ENCODE assay signal across 8 cellular contexts in genomic region chr19:19515764-19516519, GRCh38. TPM values are rescaled to one million over a fixed set of nuclear protein-coding genes. Genes with fewer than 3 reads are reported as not detected.
DNase-seq lines count a peak whose midpoint lies in the region; ATAC-seq, FAIRE-seq and TF ChIP-seq lines count a peak whose summit lies in the region.

NDUFA13 (plus strand) TSS chr19:19516225; CDS start chr19:19516239, 14 bp downstream.

- 6% methylated on average over 57 of the region's 57 CpGs; no CpG with 5 or more reads in 1 of the 2 experiments for WGBS in H1 (ENCODE audit: extremely low coverage in 1 of 2, insufficient coverage in 1 of 2, insufficient read length in 1 of 2, insufficient replicate concordance in 2 of 2, low coverage in 1 of 2, low lambda C conversion rate in 2 of 2, missing lambda C conversion rate in 1 of 2), 2 experiments
- WGBS in mesenchymal stem cell: 9% methylated on average over 56 of the region's 57 CpGs

- H3K14ac ChIP-seq in H1 (ENCODE audit: insufficient read length) (peak within 1 kb of the TSS; percentile 27), mesenchymal stem cell (ENCODE audit: low read length in 2 of 2) (peak within 1 kb of the TSS in 1 of 2 experiments; percentile 80)

- H3K9me3 ChIP-seq in H1 (ENCODE audit: insufficient read depth in 2 of 2, low read depth in 1 of 2, low read length in 1 of 2) (no peaks in the 10 kb centered on the region), mesenchymal stem cell (ENCODE audit: control insufficient read depth, low read length) (peaks cover 3% of the 10 kb centered on the region)

- H4K8ac ChIP-seq in H1 (ENCODE audit: extremely low read depth, insufficient read depth, low read length) (peak within 1 kb of the TSS; percentile 98), mesenchymal stem cell (ENCODE audit: low read length) (peak within 1 kb of the TSS; percentile 99)

- no peak within 1 kb of the TSS for H2BK20ac ChIP-seq in H1 (ENCODE audit: low read length)

- peaks cover 7% of the 10 kb centered on the region for H3K79me1 ChIP-seq in H1 (ENCODE audit: low read depth, low read length)
- H3K79me1 ChIP-seq in mesenchymal stem cell (replicated peaks; ENCODE audit: low read length, poor library complexity, severe bottlenecking): peaks cover 28% of the 10 kb centered on the region

- no peak for TF ChIP-seq RAD21 in H1 (IDR thresholded peaks at IDR 0.05 in 1 of 2, conservative IDR thresholded peaks at IDR 0.05 in 1 of 2; ENCODE audit: low read depth in 2 of 2, low read length in 2 of 2)

- H2BK15ac ChIP-seq in H1 (ENCODE audit: low read length) (0 out of 2 replicates have a peak within 1 kb of the TSS, but pooled peaks have one; percentile 81), mesenchymal stem cell (ENCODE audit: low read depth, poor library complexity, severe bottlenecking) (peak within 1 kb of the TSS; percentile 61)

- H3K56ac ChIP-seq in H1 (replicated peaks; ENCODE audit: insufficient read length, low read depth, low read length): peak within 1 kb of the TSS; percentile 73

- FAIRE-seq in HTR-8/SVneo (lab: Jason Lieb, UNC) (peak; percentile 98), H1 (lab: Jason Lieb, UNC) (peak; percentile 55)

- H3K79me2 ChIP-seq in H1 (ENCODE audit: control insufficient read depth in 1 of 2, insufficient read depth in 2 of 2, low read length in 2 of 2): peaks cover 0 to 39% of the 10 kb centered on the region in 2 experiments; a peak in 2 of 4 replicates

- H3K23ac ChIP-seq in H1 (ENCODE audit: insufficient read length): no peak within 1 kb of the TSS
- no peak within 1 kb of the TSS for H3K23ac ChIP-seq in mesenchymal stem cell (ENCODE audit: low read length in 2 of 2)

- H2BK12ac ChIP-seq in H1 (ENCODE audit: low read depth, low read length): peak within 1 kb of the TSS; percentile 75; the same call in 1 of the 2 replicates
- H2BK12ac ChIP-seq in mesenchymal stem cell (ENCODE audit: low read length in 2 of 2): no peak within 1 kb of the TSS

- H2AK5ac ChIP-seq in H1 (ENCODE audit: low read depth, low read length): 0 out of 2 replicates have a peak within 1 kb of the TSS, but pooled peaks have one; percentile 5
- H2AK5ac ChIP-seq in mesenchymal stem cell (ENCODE audit: low read length, severe bottlenecking): peak within 1 kb of the TSS; percentile 14

- peak within 1 kb of the TSS; percentile 61 to 83 for H3K4me2 ChIP-seq in H1 (ENCODE audit: insufficient read depth in 1 of 2, low read depth in 2 of 2, low read length in 2 of 2)
- peak within 1 kb of the TSS; percentile 89 for H3K4me2 ChIP-seq in mesenchymal stem cell (ENCODE audit: low read length, poor library complexity, severe bottlenecking)

- H2BK5ac ChIP-seq in H1 (ENCODE audit: low read depth, low read length) (peak within 1 kb of the TSS; percentile 83), mesenchymal stem cell (ENCODE audit: low read depth, low read length, poor library complexity, severe bottlenecking) (no peak within 1 kb of the TSS)

- peak within 1 kb of the TSS; percentile 81 for H4K5ac ChIP-seq in H1 (ENCODE audit: insufficient read length, low read depth, low read length)

- H3K4ac ChIP-seq in H1 (replicated peaks; ENCODE audit: insufficient read length, low read depth, low read length) (peak within 1 kb of the TSS; percentile 75), mesenchymal stem cell (ENCODE audit: low read depth in 1 of 2, low read length in 2 of 2) (peak within 1 kb of the TSS; percentile 95)

- H3K36me3 ChIP-seq in H1 (ENCODE audit: control insufficient read depth in 2 of 4, insufficient read depth in 4 of 4, low read length in 3 of 4) (peaks cover 4 to 20% (median 9%) of the 10 kb centered on the region in 4 experiments; a peak in 6 of 8 replicates), mesenchymal stem cell (ENCODE audit: control insufficient read depth in 1 of 2, insufficient read depth in 2 of 2, low read depth in 1 of 2, low read length in 2 of 2) (peaks cover 15 to 27% of the 10 kb centered on the region in 2 experiments)

- H2BK120ac ChIP-seq in H1 (replicated peaks; ENCODE audit: low read depth, low read length) (no peak within 1 kb of the TSS), mesenchymal stem cell (ENCODE audit: low read depth, low read length) (peak within 1 kb of the TSS; percentile 73)

- CTCF ChIA-PET in H1 (lab: Charles Lee; ENCODE audit: partially characterized antibody): interaction anchor here (0.6 to 3.2 kb wide), 10 partner anchors 14 to 600 kb away, joined by 3 to 10 read pairs (median 4); no protein-coding TSS in a partner anchor

- H3K23me2 ChIP-seq in H1 (ENCODE audit: low read depth, low read length): peaks cover 4% of the 10 kb centered on the region; the same call in 1 of the 2 replicates

- peaks cover 0 to 2% (median 0%) of the 10 kb centered on the region in 4 experiments; a peak in 1 of 7 replicates for H3K4me1 ChIP-seq in H1 (replicated peaks in 1 of 4; ENCODE audit: control insufficient read depth in 3 of 4, insufficient read depth in 4 of 4, low read length in 3 of 4)
- H3K4me1 ChIP-seq in mesenchymal stem cell (ENCODE audit: control insufficient read depth, insufficient read depth, low read depth, low read length): peaks cover 14% of the 10 kb centered on the region

- H3K18ac ChIP-seq in H1 (ENCODE audit: extremely low read depth, low read length) (peak within 1 kb of the TSS; percentile 93), mesenchymal stem cell (ENCODE audit: low read depth in 1 of 2, low read length in 2 of 2) (peak within 1 kb of the TSS; percentile 87 to 95)

- no peak; a peak in 1 of 4 replicates for TF ChIP-seq CTCF in H1 (IDR thresholded peaks at IDR 0.05; ENCODE audit: control extremely low read depth in 1 of 3, insufficient read depth in 1 of 3, low read depth in 1 of 3, low read length in 3 of 3)

- no peak for TF ChIP-seq EP300 in H1 (IDR thresholded peaks at IDR 0.05; ENCODE audit: borderline replicate concordance in 1 of 2, low read depth in 2 of 2, low read length in 2 of 2)

- H3K9ac ChIP-seq in H1 (replicated peaks in 1 of 4; ENCODE audit: extremely low read depth in 1 of 4, low read depth in 3 of 4, low read length in 3 of 4): peak within 1 kb of the TSS; percentile 66 to 82 (median 78)
- H3K9ac ChIP-seq in mesenchymal stem cell (ENCODE audit: low read length): peak within 1 kb of the TSS; percentile 97

- H4K20me1 ChIP-seq in H1 (replicated peaks in 1 of 2; ENCODE audit: control insufficient read depth in 1 of 2, insufficient read depth in 2 of 2, low read length in 2 of 2): peaks cover 0 to 8% of the 10 kb centered on the region in 2 experiments

- DNase-seq in COLO668 (lab: John Stamatoyannopoulos, UW; ENCODE audit: unreplicated experiment) (peak; percentile 87), HTR-8/SVneo (ENCODE audit: insufficient read length, low spot score) (peak; percentile 94), NOMO-1 treated with DMSO at 0.1 percent for 48 hours (lab: John Stamatoyannopoulos, UW; ENCODE audit: unreplicated experiment) (peak; percentile 81), H1 (ENCODE audit: low read depth in 1 of 2, low spot score in 2 of 2) (peak; percentile 70 to 98), mesenchymal stem cell (peak; percentile 95)
- peak; percentile 81 to 88 for DNase-seq in activated CD8-positive, alpha-beta memory T cell treated with anti-CD3 and anti-CD28 coated beads for 4 hours (ENCODE audit: low read depth in 2 of 2)
- peak; percentile 77 for DNase-seq in stimulated activated CD8-positive, alpha-beta memory T cell treated with anti-CD3 and anti-CD28 coated beads, Interleukin-12 subunit alpha, Interleukin-12 subunit beta, amount 100 ng/mL, for 24 hours (ENCODE audit: extremely low read depth)

- H2AFZ ChIP-seq in H1 (ENCODE audit: low read length) (peak within 1 kb of the TSS; percentile 78; the same call in 1 of the 2 replicates), mesenchymal stem cell (ENCODE audit: low read depth, low read length) (peak within 1 kb of the TSS; percentile 33)

- H3K27me3 ChIP-seq in H1 (replicated peaks in 1 of 4; ENCODE audit: control insufficient read depth in 3 of 4, extremely low read depth in 1 of 4, insufficient read depth in 3 of 4, low read length in 3 of 4): no peaks in the 10 kb centered on the region; a peak in 1 of 7 replicates
- H3K27me3 ChIP-seq in mesenchymal stem cell (ENCODE audit: control insufficient read depth in 1 of 2, insufficient read depth in 1 of 2, low read length in 2 of 2): no peaks in the 10 kb centered on the region

- POLR2A ChIA-PET in H1 (lab: Charles Lee; ENCODE audit: partially characterized antibody): interaction anchor here (0.6 to 6.7 kb wide), 22 partner anchors 8 to 1079 kb away, joined by 3 to 34 read pairs (median 4); partner anchors contain the start of genes CILP2, GATAD2A and YJEFN3

- peak within 1 kb of the TSS; percentile 73 for H4K91ac ChIP-seq in H1 (replicated peaks; ENCODE audit: insufficient read length, low read length)
- H4K91ac ChIP-seq in mesenchymal stem cell (ENCODE audit: low read length): peak within 1 kb of the TSS; percentile 77

- ATAC-seq in GM21367 (IDR thresholded peaks at IDR 0.05; ENCODE audit: unreplicated experiment): peak; percentile 75

- H3K4me3 ChIP-seq in H1 (ENCODE audit: extremely low read depth in 1 of 4, insufficient read depth in 2 of 4, low read depth in 3 of 4, low read length in 4 of 4): peak within 1 kb of the TSS; percentile 68 to 87 (median 85)
- H3K4me3 ChIP-seq in mesenchymal stem cell (ENCODE audit: insufficient read depth in 1 of 2, low read depth in 1 of 2, low read length in 2 of 2): peak within 1 kb of the TSS; percentile 75 to 98

- peak; percentile 84 to 86 for TF ChIP-seq POLR2A in H1 (IDR thresholded peaks at IDR 0.05; ENCODE audit: control extremely low read depth in 1 of 2, low read depth in 2 of 2, low read length in 2 of 2)

- H3K27ac ChIP-seq in H1 (ENCODE audit: low read depth, low read length) (peak within 1 kb of the TSS; percentile 57; the same call in 1 of the 2 replicates), mesenchymal stem cell (ENCODE audit: low read length, poor library complexity, severe bottlenecking) (peak within 1 kb of the TSS; percentile 25)

TF ChIP-seq in H1, 55 proteins besides CTCF, POLR2A, EP300 and RAD21 (continues in another document):
- peak; percentile 37; the same call in 1 of the 2 replicates for TF ChIP-seq RBBP5 (IDR thresholded peaks at IDR 0.05; ENCODE audit: borderline replicate concordance, low read depth, low read length)

RNA-seq across cellular contexts. Expression of gene NDUFA13, which starts in this region (rescaled TPM):
- total RNA-seq in H1 (2021; fragmentation: NEBNext Ultra II Directional; extraction: Animal tissue kit (Norgen Biotek cat#: 25700)): 413 and 425 TPM in 2 replicates
- polyA plus RNA-seq in H1 (2011; rRNA removed): 1,105 and 1,309 TPM in 2 replicates
- polyA plus RNA-seq in H1 (2011; cell fraction: cytosol; rRNA removed): 1,197 TPM
- 627 TPM for polyA plus RNA-seq in H1 (2011; cell fraction: nucleus; rRNA removed)
- 415 to 713 TPM (median 615 TPM) in 4 replicates for polyA plus RNA-seq in H1 (2012, experiment 1 of 2)
- 1,304 TPM for polyA plus RNA-seq in H1 (2012, experiment 2 of 2)
- polyA plus RNA-seq in H1 (2013, experiment 1 of 2): 247 TPM
- polyA plus RNA-seq in H1 (2013, experiment 2 of 2): 247 TPM
- 97.5 and 101 TPM in 2 replicates for polyA minus RNA-seq in H1 (2011; rRNA and poly(A)+ RNA removed)
- 111 TPM for polyA minus RNA-seq in H1 (2011; cell fraction: cytosol; rRNA and poly(A)+ RNA removed)
- polyA minus RNA-seq in H1 (2011; cell fraction: nucleus; rRNA and poly(A)+ RNA removed): 98.8 TPM
- polyA plus RNA-seq in mesenchymal stem cell (2013, experiment 1 of 2): 201 TPM
- polyA plus RNA-seq in mesenchymal stem cell (2013, experiment 2 of 2): 201 TPM

Comparison
In these comparisons a context has a peak if more than half of its experiments do, and no peak if none do; other contexts are left out.
1. Peak in every context shown above with its lines: DNase-seq, ATAC-seq, H3K4me3 ChIP-seq and H3K27ac ChIP-seq.